2 cellular contexts compared by ENCODE assay signal in genomic region chr2:61795408-61795807, GRCh38.
TF ChIP-seq lines count a peak whose summit lies in the region.

No MANE protein-coding gene starts in this region.

TF ChIP-seq in HepG2, 621 proteins besides CTCF, POLR2A, EP300 and RAD21:
- TF ChIP-seq PCBP1 (IDR thresholded peaks at IDR 0.05; ENCODE audit: borderline replicate concordance, low read depth, low read length) (0 out of 2 replicates have a peak, but pooled peaks have one; percentile 47), NR2F1 (CRISPR knock-in tag; IDR thresholded peaks at IDR 0.05) (no peak), FIP1L1 (IDR thresholded peaks at IDR 0.05; ENCODE audit: borderline replicate concordance, insufficient read depth, low read depth, low read length) (no peak), PHB2 (IDR thresholded peaks at IDR 0.05; ENCODE audit: partially characterized antibody) (no peak), ZNF446 (CRISPR knock-in tag; IDR thresholded peaks at IDR 0.05) (no peak), GZF1 (CRISPR knock-in tag; IDR thresholded peaks at IDR 0.05) (no peak), ZNF788 (CRISPR knock-in tag; IDR thresholded peaks at IDR 0.05; ENCODE audit: borderline replicate concordance) (no peak), LBX2 (CRISPR knock-in tag; IDR thresholded peaks at IDR 0.05; ENCODE audit: borderline replicate concordance) (no peak), PHF20 (CRISPR knock-in tag; IDR thresholded peaks at IDR 0.05) (no peak), MTA1 (CRISPR knock-in tag; IDR thresholded peaks at IDR 0.05; ENCODE audit: borderline replicate concordance) (no peak), HNRNPK (IDR thresholded peaks at IDR 0.05; ENCODE audit: low read depth, low read length, poor library complexity, severe bottlenecking) (peak; percentile 76), GATA4 (IDR thresholded peaks at IDR 0.05; ENCODE audit: borderline replicate concordance, low read depth) (no peak), ZFP41 (CRISPR knock-in tag; IDR thresholded peaks at IDR 0.05; ENCODE audit: borderline replicate concordance) (no peak), IKZF4 (CRISPR knock-in tag; IDR thresholded peaks at IDR 0.05; ENCODE audit: borderline replicate concordance, low read depth, not compliant biosample characterization) (no peak), ATAD3A (CRISPR knock-in tag; IDR thresholded peaks at IDR 0.05) (no peak), PCBP2 (optimal IDR thresholded peaks at IDR 0.05; ENCODE audit: low read depth, low read length, poor library complexity, severe bottlenecking) (peak; percentile 82), ZNF614 (CRISPR knock-in tag; IDR thresholded peaks at IDR 0.05; ENCODE audit: borderline replicate concordance) (no peak), DR1 (CRISPR knock-in tag; IDR thresholded peaks at IDR 0.05) (no peak)
- TF ChIP-seq, protein P1, sequence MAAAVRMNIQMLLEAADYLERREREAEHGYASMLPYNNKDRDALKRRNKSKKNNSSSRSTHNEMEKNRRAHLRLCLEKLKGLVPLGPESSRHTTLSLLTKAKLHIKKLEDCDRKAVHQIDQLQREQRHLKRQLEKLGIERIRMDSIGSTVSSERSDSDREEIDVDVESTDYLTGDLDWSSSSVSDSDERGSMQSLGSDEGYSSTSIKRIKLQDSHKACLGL (CRISPR knock-in tag; IDR thresholded peaks at IDR 0.05) = no peak

TF ChIP-seq in HEK293, 187 proteins besides CTCF, POLR2A, EP300 and RAD21:
- no peak for TF ChIP-seq ZNF248 (tag by site-specific recombination; IDR thresholded peaks at IDR 0.05)
- TF ChIP-seq OVOL3 (tag by site-specific recombination; IDR thresholded peaks at IDR 0.05) = no peak
- 0 out of 2 replicates have a peak, but pooled peaks have one; percentile 19 for TF ChIP-seq ZNF366 (tag by site-specific recombination; conservative IDR thresholded peaks at IDR 0.05)
TF ChIP-seq in HEK293: peak in this region for 1.
